12 cellular contexts compared by ENCODE assay signal in the genomic region with DNA sequence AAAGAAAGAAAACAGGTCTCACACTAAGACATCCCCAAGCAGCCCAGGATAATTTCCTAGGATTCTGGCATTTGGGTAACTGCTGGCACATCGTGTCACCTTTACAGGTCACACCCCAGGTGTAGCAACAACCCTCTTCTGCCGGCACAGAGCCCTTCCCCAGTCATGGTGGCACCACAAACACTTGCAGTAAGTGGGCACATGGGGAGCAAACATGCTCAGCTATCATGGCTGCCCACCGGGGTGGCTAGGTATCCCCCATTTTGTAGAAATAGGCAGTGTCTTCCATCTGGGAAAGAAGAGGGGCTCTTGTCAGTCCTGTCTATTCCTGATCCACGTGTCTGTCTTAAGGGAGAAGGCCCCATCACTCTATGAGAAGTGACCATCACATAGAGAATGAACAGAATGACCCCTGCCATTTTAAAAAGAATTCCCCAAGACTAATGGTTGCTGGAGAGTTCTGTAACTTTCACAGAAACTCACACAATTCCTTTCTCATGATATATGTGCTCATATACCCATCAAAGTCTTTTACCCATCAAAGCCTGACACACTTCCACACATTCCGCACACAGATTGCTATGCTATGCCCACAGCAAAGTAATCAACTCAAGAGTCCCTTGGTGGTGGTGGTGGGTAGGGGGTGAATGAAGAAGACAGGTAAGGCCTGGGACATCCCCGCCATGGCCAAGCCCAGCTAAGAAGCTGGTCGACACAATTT. TPM values are rescaled to one million over a fixed set of nuclear protein-coding genes. Genes with fewer than 3 reads are reported as not detected.
DNase-seq lines count a peak whose midpoint lies in the region; ATAC-seq and TF ChIP-seq lines count a peak whose summit lies in the region.
"Had no signal": no experiment of that assay in that cellular context is flagged by ENCODE, and none has a peak within 500 bp of the region (broad histone marks: within the 10 kb centered on the region; RNA-seq: fewer than 3 reads in every experiment).

No MANE protein-coding gene starts in this region.

- peak overlapping the region; percentile 80 for H3K27ac Mint-ChIP-seq in T-helper 2 cell treated with Interferon-gamma antibody and Interleukin-4, amounts not matched to agents 5 μg/mL and 100 μg/mL, for 36 hours
- H3K27ac Mint-ChIP-seq in WTC11: peak overlapping the region; percentile 86

- no peaks in the 10 kb centered on the region for H3K9me3 ChIP-seq in spleen
- H3K9me3 ChIP-seq: pancreas had no signal

- no peak for TF ChIP-seq POLR2A in spleen (IDR thresholded peaks at IDR 0.05)

- H3K9me3 Mint-ChIP-seq in T-helper 2 cell treated with Interferon-gamma antibody and Interleukin-4, amounts not matched to agents 5 μg/mL and 100 μg/mL, for 36 hours: no peaks in the 10 kb centered on the region
- H3K9me3 Mint-ChIP-seq in WTC11: no peaks in the 10 kb centered on the region

- CTCF ChIA-PET in WTC11 (lab: Charles Lee): interaction anchor here (0.7 to 1.2 kb wide), 4 partner anchors 18 to 257 kb away, joined by 3 to 4 read pairs (median 4); no protein-coding TSS in a partner anchor

- peaks cover 15% of the 10 kb centered on the region for H3K36me3 Mint-ChIP-seq in T-helper 2 cell treated with Interferon-gamma antibody and Interleukin-4, amounts not matched to agents 5 μg/mL and 100 μg/mL, for 36 hours (ENCODE audit: low read depth)
- H3K36me3 Mint-ChIP-seq in WTC11: peaks cover 17% of the 10 kb centered on the region

- peaks cover 67% of the 10 kb centered on the region for H3K4me1 Mint-ChIP-seq in T-helper 2 cell treated with Interferon-gamma antibody and Interleukin-4, amounts not matched to agents 5 μg/mL and 100 μg/mL, for 36 hours (ENCODE audit: low read depth)
- H3K4me1 Mint-ChIP-seq in WTC11: peaks cover 63% of the 10 kb centered on the region

- intact Hi-C loops in spleen (cut with DNase I; ENCODE audit: low total_unique reads): no loop called here

- H3K27me3 ChIP-seq in foreskin keratinocyte: no peaks in the 10 kb centered on the region
- H3K27me3 ChIP-seq in spleen (replicated peaks in 1 of 7): no peaks in the 10 kb centered on the region
- H3K27me3 ChIP-seq: pancreas had no signal

- no peak for DNase-seq in T-helper 2 cell treated with Interferon-gamma antibody and Interleukin-4, amounts not matched to agents 5 μg/mL and 100 μg/mL, for 36 hours (ENCODE audit: low spot score)
- DNase-seq in T-helper 2 cell (no peak), WTC11 (ENCODE audit: low spot score) (no peak), foreskin keratinocyte (no peak), spleen (peak; percentile 30), HPDE6-E6E7 (ENCODE audit: extremely low spot score) (no peak), NCI-H2227 (lab: John Stamatoyannopoulos, UW; ENCODE audit: unreplicated experiment) (no peak), GM10266 (ENCODE audit: extremely low spot score) (no peak)
- DNase-seq: activated CD4-positive, alpha-beta T cell treated with anti-CD3 and anti-CD28 coated beads, Interleukin-2, amount 50 U/mL, for 1 hour; NCI-H1930; PC-3 had no signal

- no peak for TF ChIP-seq CTCF in WTC11 (IDR thresholded peaks at IDR 0.05)
- no peak for TF ChIP-seq CTCF in foreskin keratinocyte (conservative IDR thresholded peaks at IDR 0.05)
- no peak for TF ChIP-seq CTCF in spleen (IDR thresholded peaks at IDR 0.05 in 8 of 11, conservative IDR thresholded peaks at IDR 0.05 in 3 of 11)
- TF ChIP-seq CTCF in GM10266 (IDR thresholded peaks at IDR 0.05; ENCODE audit: control insufficient read depth, insufficient read depth, low read depth, missing control alignments): no peak

- no peak overlapping the region for H3K4me3 ChIP-seq in spleen
- H3K4me3 ChIP-seq: pancreas had no signal

- no peak for ATAC-seq in WTC11
- no peak for ATAC-seq in foreskin keratinocyte
- ATAC-seq: pancreas, PC-3 had no signal

- peaks cover 0 to 22% (median 2%) of the 10 kb centered on the region in 6 donors for H3K36me3 ChIP-seq in spleen
- H3K36me3 ChIP-seq: pancreas had no signal

- POLR2A ChIA-PET in WTC11 (lab: Charles Lee): interaction anchor here (0.6 to 0.7 kb wide), 3 partner anchors 32 to 424 kb away, joined by 3 to 8 read pairs (median 3); no protein-coding TSS in a partner anchor

- H3K4me1 ChIP-seq in foreskin keratinocyte (peaks cover 49% of the 10 kb centered on the region), spleen (peaks cover 91 to 100% (median 100%) of the 10 kb centered on the region in 6 donors)

- peak overlapping the region; percentile 26 for H3K27ac ChIP-seq in foreskin keratinocyte
- peak overlapping the region in 4 of 8 donors; percentile 27 to 58 (median 51) for H3K27ac ChIP-seq in spleen
- H3K27ac ChIP-seq: pancreas had no signal

- peak overlapping the region; percentile 60 for H3K4me3 Mint-ChIP-seq in T-helper 2 cell treated with Interferon-gamma antibody and Interleukin-4, amounts not matched to agents 5 μg/mL and 100 μg/mL, for 36 hours
- no peak overlapping the region for H3K4me3 Mint-ChIP-seq in WTC11

- H3K27me3 Mint-ChIP-seq in T-helper 2 cell treated with Interferon-gamma antibody and Interleukin-4, amounts not matched to agents 5 μg/mL and 100 μg/mL, for 36 hours (ENCODE audit: low read depth): no peaks in the 10 kb centered on the region
- H3K27me3 Mint-ChIP-seq in WTC11 (ENCODE audit: low read depth): no peaks in the 10 kb centered on the region

- WGBS in spleen, 5 donors: 81 to 91% (median 88%) methylated on average over 6 to 7 of the region's 7 CpGs

TF ChIP-seq in WTC11, 78 proteins besides CTCF, POLR2A, EP300 and RAD21:
- TF ChIP-seq, protein P1, sequence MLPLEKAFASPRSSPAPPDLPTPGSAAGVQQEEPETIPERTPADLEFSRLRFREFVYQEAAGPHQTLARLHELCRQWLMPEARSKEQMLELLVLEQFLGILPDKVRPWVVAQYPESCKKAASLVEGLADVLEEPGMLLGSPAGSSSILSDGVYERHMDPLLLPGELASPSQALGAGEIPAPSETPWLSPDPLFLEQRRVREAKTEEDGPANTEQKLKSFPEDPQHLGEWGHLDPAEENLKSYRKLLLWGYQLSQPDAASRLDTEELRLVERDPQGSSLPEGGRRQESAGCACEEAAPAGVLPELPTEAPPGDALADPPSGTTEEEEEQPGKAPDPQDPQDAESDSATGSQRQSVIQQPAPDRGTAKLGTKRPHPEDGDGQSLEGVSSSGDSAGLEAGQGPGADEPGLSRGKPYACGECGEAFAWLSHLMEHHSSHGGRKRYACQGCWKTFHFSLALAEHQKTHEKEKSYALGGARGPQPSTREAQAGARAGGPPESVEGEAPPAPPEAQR (CRISPR knock-in tag; IDR thresholded peaks at IDR 0.05): no peak
- TF ChIP-seq NR1H2 (CRISPR knock-in tag; IDR thresholded peaks at IDR 0.05) (no peak), PRRX2 (CRISPR knock-in tag; IDR thresholded peaks at IDR 0.05) (no peak), ETV6 (CRISPR knock-in tag; IDR thresholded peaks at IDR 0.05) (no peak), FOXP1 (CRISPR knock-in tag; IDR thresholded peaks at IDR 0.05; ENCODE audit: borderline replicate concordance) (no peak)

RNA-seq across cellular contexts. Expression of a gene that starts 33.3 kb away (rescaled TPM):
- 127 to 130 TPM (median 128 TPM) in 3 replicates for total RNA-seq in WTC11 (2021)
- 27.3 and 27.8 TPM in 2 replicates for total RNA-seq in foreskin keratinocyte
- 11.5 and 13.5 TPM in 2 replicates for polyA plus RNA-seq in foreskin keratinocyte
- total RNA-seq in spleen: 100 to 1,000 TPM in 4 of 7 donors, 10 to 100 TPM in 3; 50.7 to 146 (median 124) TPM
- polyA plus RNA-seq in spleen: 10 to 100 TPM; 10.3 to 35.9 (median 14.2) TPM
